ENCODE assay signal across 28 cellular contexts in the genomic region with DNA sequence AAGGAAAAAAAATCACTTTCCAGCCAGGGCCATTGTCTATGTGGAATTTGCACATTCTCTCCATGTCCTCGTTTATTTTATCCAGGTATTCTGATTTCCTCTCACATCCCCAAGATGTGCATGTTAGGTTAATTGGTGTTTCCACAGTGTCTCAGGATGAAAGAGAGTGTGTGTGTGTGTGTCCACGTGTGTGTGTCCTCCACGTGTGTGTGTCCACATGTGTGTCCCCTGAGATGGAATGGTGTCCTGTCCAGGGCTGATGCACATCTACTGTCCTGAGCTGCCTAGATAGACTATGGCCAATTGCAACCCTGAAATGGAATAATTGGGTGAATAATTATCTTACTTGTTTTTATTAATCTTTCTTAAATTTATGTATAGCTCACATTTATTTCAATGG.
"Had no signal": no experiment of that assay in that cellular context is flagged by ENCODE, and none has a peak within 500 bp of the region (broad histone marks: within the 10 kb centered on the region; RNA-seq: fewer than 3 reads in every experiment).

No MANE protein-coding gene starts in this region.

- H3K4me3 Mint-ChIP-seq: stimulated activated effector memory CD8-positive, alpha-beta T cell treated with anti-CD3 and anti-CD28 coated beads, Interleukin-12 subunit alpha, Interleukin-12 subunit beta, amount 100 ng/mL, for 72 hours; stimulated activated memory B cell treated with anti-CD40 and anti-IgM and Interleukin-4, amounts not matched to agents 10 μg/mL and 1 μg/mL and 100 μg/mL, for 72 hours; stimulated activated naive B cell treated with anti-CD40 and anti-IgM and Interleukin-4, amounts not matched to agents 10 μg/mL and 1 μg/mL and 100 μg/mL, for 72 hours; stimulated activated naive CD8-positive, alpha-beta T cell treated with anti-CD3 and anti-CD28 coated beads, Interleukin-15, amount 100 ng/mL, for 72 hours; stimulated activated naive CD8-positive, alpha-beta T cell treated with anti-CD3 and anti-CD28 coated beads, Interleukin-15, Interleukin-2, amounts not matched to agents 100 ng/mL and 50 ng/mL, for 24 hours; type B pancreatic cell had no signal

- H3K27me3 Mint-ChIP-seq: stimulated activated memory B cell treated with anti-CD40 and anti-IgM and Interleukin-4, amounts not matched to agents 10 μg/mL and 1 μg/mL and 100 μg/mL, for 72 hours; stimulated activated naive B cell treated with anti-CD40 and anti-IgM and Interleukin-4, amounts not matched to agents 10 μg/mL and 1 μg/mL and 100 μg/mL, for 72 hours; stimulated activated naive CD8-positive, alpha-beta T cell treated with anti-CD3 and anti-CD28 coated beads, Interleukin-15, amount 100 ng/mL, for 72 hours; stimulated activated naive CD8-positive, alpha-beta T cell treated with anti-CD3 and anti-CD28 coated beads, Interleukin-15, Interleukin-2, amounts not matched to agents 100 ng/mL and 50 ng/mL, for 24 hours; type B pancreatic cell had no signal

- H3K36me3 ChIP-seq: stomach, suprapubic skin, thoracic aorta, thyroid gland, tibial artery, tibial nerve, transverse colon, upper lobe of left lung, upper lobe of right lung, uterus, vagina had no signal

- FAIRE-seq: urothelium cell line had no signal

- H3K27ac Mint-ChIP-seq: stimulated activated effector memory CD8-positive, alpha-beta T cell treated with anti-CD3 and anti-CD28 coated beads, Interleukin-12 subunit alpha, Interleukin-12 subunit beta, amount 100 ng/mL, for 72 hours; stimulated activated memory B cell treated with anti-CD40 and anti-IgM and Interleukin-4, amounts not matched to agents 10 μg/mL and 1 μg/mL and 100 μg/mL, for 72 hours; stimulated activated naive B cell treated with anti-CD40 and anti-IgM and Interleukin-4, amounts not matched to agents 10 μg/mL and 1 μg/mL and 100 μg/mL, for 72 hours; stimulated activated naive CD8-positive, alpha-beta T cell treated with anti-CD3 and anti-CD28 coated beads, Interleukin-15, amount 100 ng/mL, for 72 hours; stimulated activated naive CD8-positive, alpha-beta T cell treated with anti-CD3 and anti-CD28 coated beads, Interleukin-15, Interleukin-2, amounts not matched to agents 100 ng/mL and 50 ng/mL, for 24 hours; type B pancreatic cell had no signal

- H3K36me3 Mint-ChIP-seq: stimulated activated effector memory CD8-positive, alpha-beta T cell treated with anti-CD3 and anti-CD28 coated beads, Interleukin-12 subunit alpha, Interleukin-12 subunit beta, amount 100 ng/mL, for 72 hours; stimulated activated memory B cell treated with anti-CD40 and anti-IgM and Interleukin-4, amounts not matched to agents 10 μg/mL and 1 μg/mL and 100 μg/mL, for 72 hours; stimulated activated naive B cell treated with anti-CD40 and anti-IgM and Interleukin-4, amounts not matched to agents 10 μg/mL and 1 μg/mL and 100 μg/mL, for 72 hours; type B pancreatic cell had no signal

- H3K4me1 ChIP-seq: stomach, suprapubic skin, testis, thyroid gland, tibial artery, tibial nerve, transverse colon, upper lobe of left lung, upper lobe of right lung, uterus, vagina had no signal

- H3K27me3 ChIP-seq: stomach, suprapubic skin, testis, thyroid gland, tibial artery, tibial nerve, transverse colon, upper lobe of left lung, upper lobe of right lung, uterus, vagina had no signal

- H3K9me3 ChIP-seq: stomach, suprapubic skin, testis, thoracic aorta, thyroid gland, tibial artery, tibial nerve, transverse colon, upper lobe of left lung, upper lobe of right lung, uterus, vagina had no signal

- ATAC-seq: stimulated activated effector memory CD8-positive, alpha-beta T cell treated with anti-CD3 and anti-CD28 coated beads, Interleukin-12 subunit alpha, Interleukin-12 subunit beta, amount 100 ng/mL, for 72 hours; stimulated activated memory B cell treated with anti-CD40 and anti-IgM and Interleukin-4, amounts not matched to agents 10 μg/mL and 1 μg/mL and 100 μg/mL, for 72 hours; stimulated activated naive B cell treated with anti-CD40 and anti-IgM and Interleukin-4, amounts not matched to agents 10 μg/mL and 1 μg/mL and 100 μg/mL, for 72 hours; stimulated activated naive CD8-positive, alpha-beta T cell treated with anti-CD3 and anti-CD28 coated beads, Interleukin-15, amount 100 ng/mL, for 72 hours; stimulated activated naive CD8-positive, alpha-beta T cell treated with anti-CD3 and anti-CD28 coated beads, Interleukin-15, Interleukin-2, amounts not matched to agents 100 U/mL and 50 U/mL, for 24 hours; upper lobe of right lung had no signal

- H3K4me3 ChIP-seq: stomach, suprapubic skin, testis, thoracic aorta, thyroid gland, tibial artery, tibial nerve, transverse colon, upper lobe of left lung, upper lobe of right lung, uterus, vagina had no signal

- DNase-seq: stimulated activated CD4-positive, alpha-beta T cell treated with anti-CD3 and anti-CD28 coated beads, Interleukin-2, amount 100 ng/mL, for 48 hours; stimulated activated CD4-positive, alpha-beta T cell treated with anti-CD3 and anti-CD28 coated beads, Interleukin-4, amount 100 ng/mL, for 1 hour; stimulated activated CD4-positive, alpha-beta T cell treated with anti-CD3 and anti-CD28 coated beads, Interleukin-4, amount 100 ng/mL, for 24 hours; stimulated activated CD4-positive, alpha-beta T cell treated with anti-CD3 and anti-CD28 coated beads, Interleukin-4, amount 100 ng/mL, for 4 hours; stimulated activated CD8-positive, alpha-beta memory T cell treated with anti-CD3 and anti-CD28 coated beads, Interleukin-4, amount 100 ng/mL, for 48 hours; stimulated activated naive B cell treated with anti-CD40 and anti-IgM and Interleukin-4, amounts not matched to agents 10 μg/mL and 1 μg/mL and 100 μg/mL, for 72 hours; stimulated activated naive CD4-positive, alpha-beta T cell; stimulated activated naive CD4-positive, alpha-beta T cell treated with Interleukin-2 at 50 U/mL for 16 hours; stimulated activated naive CD8-positive, alpha-beta T cell treated with anti-CD3 and anti-CD28 coated beads, Interleukin-15, amount 100 ng/mL, for 72 hours; stimulated activated naive CD8-positive, alpha-beta T cell treated with anti-CD3 and anti-CD28 coated beads, Interleukin-15, Interleukin-2, amounts not matched to agents 100 U/mL and 50 U/mL, for 24 hours; stomach; substantia nigra; testis; thyroid gland; tibial artery; transverse colon; upper lobe of left lung; upper lobe of right lung; uterus had no signal

- H3K4me1 Mint-ChIP-seq: stimulated activated effector memory CD8-positive, alpha-beta T cell treated with anti-CD3 and anti-CD28 coated beads, Interleukin-12 subunit alpha, Interleukin-12 subunit beta, amount 100 ng/mL, for 72 hours; stimulated activated memory B cell treated with anti-CD40 and anti-IgM and Interleukin-4, amounts not matched to agents 10 μg/mL and 1 μg/mL and 100 μg/mL, for 72 hours; stimulated activated naive B cell treated with anti-CD40 and anti-IgM and Interleukin-4, amounts not matched to agents 10 μg/mL and 1 μg/mL and 100 μg/mL, for 72 hours; stimulated activated naive CD8-positive, alpha-beta T cell treated with anti-CD3 and anti-CD28 coated beads, Interleukin-15, amount 100 ng/mL, for 72 hours had no signal

- H3K27ac ChIP-seq: stomach, suprapubic skin, testis, thoracic aorta, thyroid gland, tibial artery, tibial nerve, transverse colon, upper lobe of left lung, upper lobe of right lung, uterus, vagina had no signal
